1 cellular context compared by ENCODE assay signal in the genomic region with DNA sequence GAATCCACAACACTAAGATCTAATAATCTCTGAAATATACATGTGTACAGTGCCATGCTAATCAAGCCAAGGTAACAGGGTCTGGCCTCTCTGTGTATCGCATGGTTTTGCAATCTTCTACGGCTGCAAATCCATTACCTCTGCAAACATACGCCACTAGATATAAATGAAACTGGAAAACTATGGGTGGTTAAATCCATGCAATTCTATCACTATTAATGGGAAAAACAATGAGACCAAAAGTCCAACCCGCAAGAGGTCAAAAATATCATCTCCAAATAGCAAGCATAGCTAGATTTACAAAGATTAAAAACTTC.
TF ChIP-seq lines count a peak whose summit lies in the region.

No MANE protein-coding gene starts in this region.

TF ChIP-seq in GM23338, 12 proteins besides CTCF, POLR2A, EP300 and RAD21 (continued from another document):
- no peak for TF ChIP-seq ZNF462 (CRISPR knock-in tag; IDR thresholded peaks at IDR 0.05)
- TF ChIP-seq ETS1 (IDR thresholded peaks at IDR 0.05) = no peak
- no peak for TF ChIP-seq EZH2 (IDR thresholded peaks at IDR 0.05; ENCODE audit: low read depth, unreplicated experiment)
- TF ChIP-seq, protein P1, sequence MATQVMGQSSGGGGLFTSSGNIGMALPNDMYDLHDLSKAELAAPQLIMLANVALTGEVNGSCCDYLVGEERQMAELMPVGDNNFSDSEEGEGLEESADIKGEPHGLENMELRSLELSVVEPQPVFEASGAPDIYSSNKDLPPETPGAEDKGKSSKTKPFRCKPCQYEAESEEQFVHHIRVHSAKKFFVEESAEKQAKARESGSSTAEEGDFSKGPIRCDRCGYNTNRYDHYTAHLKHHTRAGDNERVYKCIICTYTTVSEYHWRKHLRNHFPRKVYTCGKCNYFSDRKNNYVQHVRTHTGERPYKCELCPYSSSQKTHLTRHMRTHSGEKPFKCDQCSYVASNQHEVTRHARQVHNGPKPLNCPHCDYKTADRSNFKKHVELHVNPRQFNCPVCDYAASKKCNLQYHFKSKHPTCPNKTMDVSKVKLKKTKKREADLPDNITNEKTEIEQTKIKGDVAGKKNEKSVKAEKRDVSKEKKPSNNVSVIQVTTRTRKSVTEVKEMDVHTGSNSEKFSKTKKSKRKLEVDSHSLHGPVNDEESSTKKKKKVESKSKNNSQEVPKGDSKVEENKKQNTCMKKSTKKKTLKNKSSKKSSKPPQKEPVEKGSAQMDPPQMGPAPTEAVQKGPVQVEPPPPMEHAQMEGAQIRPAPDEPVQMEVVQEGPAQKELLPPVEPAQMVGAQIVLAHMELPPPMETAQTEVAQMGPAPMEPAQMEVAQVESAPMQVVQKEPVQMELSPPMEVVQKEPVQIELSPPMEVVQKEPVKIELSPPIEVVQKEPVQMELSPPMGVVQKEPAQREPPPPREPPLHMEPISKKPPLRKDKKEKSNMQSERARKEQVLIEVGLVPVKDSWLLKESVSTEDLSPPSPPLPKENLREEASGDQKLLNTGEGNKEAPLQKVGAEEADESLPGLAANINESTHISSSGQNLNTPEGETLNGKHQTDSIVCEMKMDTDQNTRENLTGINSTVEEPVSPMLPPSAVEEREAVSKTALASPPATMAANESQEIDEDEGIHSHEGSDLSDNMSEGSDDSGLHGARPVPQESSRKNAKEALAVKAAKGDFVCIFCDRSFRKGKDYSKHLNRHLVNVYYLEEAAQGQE (IDR thresholded peaks at IDR 0.05; ENCODE audit: unreplicated experiment) = no peak
- TF ChIP-seq EZH2phosphoT487 (IDR thresholded peaks at IDR 0.05; ENCODE audit: unreplicated experiment) = no peak
- TF ChIP-seq POLR2AphosphoS5 (IDR thresholded peaks at IDR 0.05; ENCODE audit: low read depth) = no peak
- no peak for TF ChIP-seq CREB1 (CRISPR knock-in tag; IDR thresholded peaks at IDR 0.05; ENCODE audit: low read depth)
- TF ChIP-seq ZNF114 (CRISPR knock-in tag; IDR thresholded peaks at IDR 0.05) = no peak
- TF ChIP-seq NANOG (IDR thresholded peaks at IDR 0.05; ENCODE audit: borderline replicate concordance) = no peak
- TF ChIP-seq ZNF331 (CRISPR knock-in tag; IDR thresholded peaks at IDR 0.05; ENCODE audit: low read depth) = no peak
- TF ChIP-seq JUNB (IDR thresholded peaks at IDR 0.05; ENCODE audit: unreplicated experiment) = no peak
